ENCODE assay signal across 25 cellular contexts in genomic region chr17:31811021-31811565, GRCh38. TPM values are rescaled to one million over a fixed set of nuclear protein-coding genes. Genes with fewer than 3 reads are reported as not detected.
DNase-seq lines count a peak whose midpoint lies in the region; ATAC-seq and TF ChIP-seq lines count a peak whose summit lies in the region.
"Had no signal": no experiment of that assay in that cellular context is flagged by ENCODE, and none has a peak within 500 bp of the region (broad histone marks: within the 10 kb centered on the region; RNA-seq: fewer than 3 reads in every experiment).

No MANE protein-coding gene starts in this region.

- H4K20me1 ChIP-seq in IMR-90 (ENCODE audit: insufficient read depth, low read length) (no peaks in the 10 kb centered on the region), neural progenitor cell (ENCODE audit: low read depth) (no peaks in the 10 kb centered on the region)

- H3K9me3 ChIP-seq in IMR-90 (ENCODE audit: control insufficient read depth, insufficient read depth, low read length) (peaks cover 4% of the 10 kb centered on the region; the same call in 1 of the 2 replicates), neural progenitor cell (ENCODE audit: low read depth) (no peaks in the 10 kb centered on the region)
- H3K9me3 ChIP-seq: left ventricle myocardium inferior, stomach had no signal

- WGBS in IMR-90 (ENCODE audit: extremely low coverage in 2 of 2, insufficient read length in 1 of 2), 2 experiments = 83% methylated on average over 2 of the region's 9 CpGs; no CpG with 5 or more reads in 1 of the 2 experiments

- no peak for ATAC-seq in IMR-90 (ENCODE audit: low read depth)
- ATAC-seq: activated CD8-positive, alpha-beta T cell treated with anti-CD3 and anti-CD28 coated beads for 36 hours; activated naive CD4-positive, alpha-beta T cell treated with anti-CD3 and anti-CD28 coated beads, Interleukin-2, amount 50 U/mL, for 72 hours; GM12878; HCT116; naive thymus-derived CD4-positive, alpha-beta T cell had no signal

- no TSS peak for BruUV-seq in IMR-90 (replicated peaks; lab: Mats Ljungman, UMichigan)

- H2AFZ ChIP-seq in IMR-90 (replicated peaks; ENCODE audit: low read length, poor library complexity) = no peak overlapping the region
- no peak overlapping the region for H2AFZ ChIP-seq in neural progenitor cell (replicated peaks)

- no peaks in the 10 kb centered on the region for H3F3A ChIP-seq in neural progenitor cell (ENCODE audit: low read depth)

- no peak overlapping the region for H2BK20ac ChIP-seq in IMR-90 (ENCODE audit: low read depth, low read length)

- no peaks in the 10 kb centered on the region for H3K79me2 ChIP-seq in neural progenitor cell (ENCODE audit: low read depth)

- H3K4me1 ChIP-seq in IMR-90 (ENCODE audit: control insufficient read depth, insufficient read depth, low read length) (no peaks in the 10 kb centered on the region; the same call in 1 of the 2 replicates), neural progenitor cell (no peaks in the 10 kb centered on the region)

- no peaks in the 10 kb centered on the region for H3K36me3 Mint-ChIP-seq in neural progenitor cell
- H3K36me3 Mint-ChIP-seq: activated naive CD4-positive, alpha-beta T cell treated with anti-CD3 and anti-CD28 coated beads, Interleukin-2, amount 50 U/mL, for 72 hours; mesothelial cell of epicardium; naive thymus-derived CD4-positive, alpha-beta T cell had no signal

- H4K5ac ChIP-seq in IMR-90 (ENCODE audit: low read depth, low read length) = no peak overlapping the region

- no peak overlapping the region for H3K14ac ChIP-seq in IMR-90 (replicated peaks; ENCODE audit: low read depth, low read length)

- H3K27me3 ChIP-seq in IMR-90 (ENCODE audit: control insufficient read depth, insufficient read depth, low read length) (no peaks in the 10 kb centered on the region), neural progenitor cell (no peaks in the 10 kb centered on the region)
- H3K27me3 ChIP-seq: stomach had no signal

- H4K8ac ChIP-seq in IMR-90 (ENCODE audit: low read depth in 2 of 2, low read length in 2 of 2) = no peak overlapping the region

- peaks cover 2% of the 10 kb centered on the region for H3K27me3 Mint-ChIP-seq in neural progenitor cell (ENCODE audit: insufficient read depth, low read depth)

- H3K27ac ChIP-seq in IMR-90 (ENCODE audit: insufficient read depth, low read length) = no peak overlapping the region
- no peak overlapping the region for H3K27ac ChIP-seq in neural progenitor cell
- H3K27ac ChIP-seq: left ventricle myocardium inferior, skin epidermis, stomach had no signal

- no peak overlapping the region for H2BK120ac ChIP-seq in IMR-90 (ENCODE audit: low read depth, low read length)

- TF ChIP-seq RAD21 in IMR-90 (IDR thresholded peaks at IDR 0.05; ENCODE audit: low read length) = no peak

- H3K4me1 Mint-ChIP-seq in neural progenitor cell = no peaks in the 10 kb centered on the region

- POLR2A ChIA-PET in IMR-90 (lab: Charles Lee; ENCODE audit: unreplicated experiment) = no interaction called here

- peaks cover 3% of the 10 kb centered on the region for H3K9me3 Mint-ChIP-seq in neural progenitor cell
- H3K9me3 Mint-ChIP-seq: activated CD8-positive, alpha-beta T cell treated with anti-CD3 and anti-CD28 coated beads for 36 hours; activated naive CD4-positive, alpha-beta T cell treated with anti-CD3 and anti-CD28 coated beads, Interleukin-2, amount 50 U/mL, for 72 hours; activated T-helper 2 cell treated with anti-CD3 and anti-CD28 coated beads, Interferon-gamma antibody, Interleukin-2, Interleukin-4, amounts not matched to agents 10 μg/mL and 5 μg/mL and 100 μg/mL, durations not matched to agents 14 hours and 24 hours and 36 hours; mesothelial cell of epicardium had no signal

- no peak overlapping the region for H3K4me3 ChIP-seq in IMR-90 (ENCODE audit: insufficient read depth, low read depth, low read length)
- H3K4me3 ChIP-seq in neural progenitor cell = no peak overlapping the region
- H3K4me3 ChIP-seq: GM12878, left ventricle myocardium inferior, skin epidermis, stomach had no signal

- H3K9me1 ChIP-seq in IMR-90 (ENCODE audit: insufficient read depth, low read length) = no peaks in the 10 kb centered on the region

- no peak overlapping the region for H3K4me3 Mint-ChIP-seq in neural progenitor cell
- H3K4me3 Mint-ChIP-seq: activated CD8-positive, alpha-beta T cell treated with anti-CD3 and anti-CD28 coated beads for 36 hours; dendritic cell treated with granulocyte-macrophage colony-stimulating factor and Interleukin-4, amounts not matched to agents 40 ng/mL and 50 ng/mL, for 4 days; mesothelial cell of epicardium; naive thymus-derived CD4-positive, alpha-beta T cell had no signal

- no peak overlapping the region for H3K4ac ChIP-seq in IMR-90 (ENCODE audit: low read depth, low read length)

- H3K27ac Mint-ChIP-seq in neural progenitor cell = no peak overlapping the region
- H3K27ac Mint-ChIP-seq: activated CD8-positive, alpha-beta T cell treated with anti-CD3 and anti-CD28 coated beads for 36 hours; activated naive CD4-positive, alpha-beta T cell treated with anti-CD3 and anti-CD28 coated beads, Interleukin-2, amount 50 U/mL, for 72 hours; activated T-helper 2 cell treated with anti-CD3 and anti-CD28 coated beads, Interferon-gamma antibody, Interleukin-2, Interleukin-4, amounts not matched to agents 10 μg/mL and 5 μg/mL and 100 μg/mL, durations not matched to agents 14 hours and 24 hours and 36 hours; dendritic cell treated with granulocyte-macrophage colony-stimulating factor and Interleukin-4, amounts not matched to agents 40 ng/mL and 50 ng/mL, for 4 days; mesothelial cell of epicardium; naive thymus-derived CD4-positive, alpha-beta T cell had no signal

- no peak for TF ChIP-seq POLR2A in IMR-90 (IDR thresholded peaks at IDR 0.05; ENCODE audit: low read depth, low read length)

- H2AK5ac ChIP-seq in IMR-90 (ENCODE audit: low read depth, low read length) = no peak overlapping the region

- in situ Hi-C loops in IMR-90 (cut with MboI; ENCODE audit: low sequenced_read_pairs) = no loop called here

- H3K36me3 ChIP-seq in IMR-90 (ENCODE audit: control insufficient read depth, insufficient read depth, low read length) = no peaks in the 10 kb centered on the region
- H3K36me3 ChIP-seq in neural progenitor cell = no peaks in the 10 kb centered on the region
- H3K36me3 ChIP-seq: left ventricle myocardium inferior, stomach had no signal

- DNase-seq in IMR-90 (peak; percentile 41), MV-4-11 (lab: John Stamatoyannopoulos, UW) (peak; percentile 56), dermis microvascular lymphatic vessel endothelial cell (ENCODE audit: low read depth in 2 of 2) (peak; percentile 59 to 65), pulmonary artery endothelial cell (ENCODE audit: low read depth, low spot score) (peak; percentile 27), cerebellar nuclear complex (lab: John Stamatoyannopoulos, UW) (no peak), neural progenitor cell (ENCODE audit: low spot score) (no peak)
- no peak for DNase-seq in activated naive CD4-positive, alpha-beta T cell treated with anti-CD3 and anti-CD28 coated beads, Interleukin-2, amount 50 U/mL, for 16 hours
- DNase-seq: activated CD8-positive, alpha-beta T cell treated with anti-CD3 and anti-CD28 coated beads for 36 hours; anterior cingulate cortex; left ventricle myocardium inferior; naive thymus-derived CD4-positive, alpha-beta T cell; NCI-H2029 treated with DMSO at 0.1 percent for 48 hours; NCI-H2227 treated with DMSO at 0.1 percent for 48 hours; nucleus accumbens; stimulated activated CD4-positive, alpha-beta T cell treated with anti-CD3 and anti-CD28 coated beads, Interleukin-1b, Interleukin-23, amount 100 ng/mL, for 48 hours; stomach; T-helper 2 cell; trophoblast cell had no signal

- no peak overlapping the region for H2BK5ac ChIP-seq in IMR-90 (ENCODE audit: low read depth, low read length, poor library complexity, severe bottlenecking)

- H3K9ac ChIP-seq in IMR-90 (ENCODE audit: low read depth, low read length) (no peak overlapping the region), neural progenitor cell (no peak overlapping the region)

- no peak overlapping the region for H2BK15ac ChIP-seq in IMR-90 (ENCODE audit: low read depth, low read length)

- H2AK9ac ChIP-seq in IMR-90 (replicated peaks; ENCODE audit: low read depth, low read length, poor library complexity) = no peak overlapping the region

- no peak overlapping the region for H3K23ac ChIP-seq in IMR-90 (ENCODE audit: low read depth, low read length)

- dilution Hi-C loops in IMR-90 (cut with HindIII; ENCODE audit: low sequenced_read_pairs, unreplicated experiment) = no loop called here

- intact Hi-C loops in IMR-90 (cut with micrococcal nuclease) = loop anchor here (10.0 kb wide), 1 partner anchor 116 kb away; no protein-coding TSS in a partner anchor

- H3K18ac ChIP-seq in IMR-90 (ENCODE audit: low read depth, low read length) = no peak overlapping the region; the same call in 1 of the 2 replicates

- no peak overlapping the region for H4K91ac ChIP-seq in IMR-90 (ENCODE audit: insufficient read depth, low read depth, low read length)

- H3K4me2 ChIP-seq in IMR-90 (ENCODE audit: low read depth, low read length) (no peak overlapping the region), neural progenitor cell (no peak overlapping the region)

- TF ChIP-seq CTCF in IMR-90 (conservative IDR thresholded peaks at IDR 0.05; ENCODE audit: low read depth, low read length) (no peak), neural progenitor cell (IDR thresholded peaks at IDR 0.05) (no peak)

- H3K79me1 ChIP-seq in IMR-90 (ENCODE audit: low read depth in 1 of 2, low read length in 2 of 2) = no peaks in the 10 kb centered on the region

- CTCF ChIA-PET in IMR-90 (lab: Yijun Ruan, JAX) = no interaction called here

- H3K56ac ChIP-seq in IMR-90 (ENCODE audit: extremely low read depth, insufficient read depth, low read length) = no peak overlapping the region

TF ChIP-seq in IMR-90, 13 proteins besides CTCF, POLR2A, EP300 and RAD21 (continues in another document):
- TF ChIP-seq MXI1 (IDR thresholded peaks at IDR 0.05; ENCODE audit: borderline replicate concordance, low read depth, low read length) (no peak), USF2 (IDR thresholded peaks at IDR 0.05; ENCODE audit: low read depth, low read length) (no peak), BHLHE40 (IDR thresholded peaks at IDR 0.05; ENCODE audit: low read depth, low read length) (no peak), RFX5 (IDR thresholded peaks at IDR 0.05; ENCODE audit: low read depth, low read length) (no peak)

RNA-seq across cellular contexts. Expression of gene COPRS, which starts 48.0 kb away (rescaled TPM):
- total RNA-seq in IMR-90 (2012; rRNA removed) = 123 and 141 TPM in 2 replicates
- 95.3 and 115 TPM in 2 replicates for polyA plus RNA-seq in IMR-90 (2012; rRNA removed)
- 87.6 and 167 TPM in 2 replicates for polyA plus RNA-seq in IMR-90 (2012; cell fraction: cytosol; rRNA removed)
- polyA plus RNA-seq in IMR-90 (2012; cell fraction: nucleus; rRNA removed; ENCODE audit: low replicate concordance) = 24.9 and 50.0 TPM in 2 replicates
- total RNA-seq in dermis microvascular lymphatic vessel endothelial cell = 58.9 and 60.1 TPM in 2 replicates
- total RNA-seq in pulmonary artery endothelial cell = 62.1 and 71.4 TPM in 2 replicates
- total RNA-seq in neural progenitor cell (ENCODE audit: low replicate concordance) = 37.9 and 51.3 TPM in 2 replicates

Comparison
In these comparisons a context has a peak if more than half of its experiments do, and no peak if none do; other contexts are left out.
1. DNase-seq: peak in IMR-90 (single experiment), MV-4-11 (single experiment), dermis microvascular lymphatic vessel endothelial cell (2 of 2) and pulmonary artery endothelial cell (single experiment); none in cerebellar nuclear complex (0 of 2), activated naive CD4-positive, alpha-beta T cell treated with anti-CD3 and anti-CD28 coated beads, Interleukin-2, amount 50 U/mL, for 16 hours (single experiment) and neural progenitor cell (single experiment).